In the genomic region with DNA sequence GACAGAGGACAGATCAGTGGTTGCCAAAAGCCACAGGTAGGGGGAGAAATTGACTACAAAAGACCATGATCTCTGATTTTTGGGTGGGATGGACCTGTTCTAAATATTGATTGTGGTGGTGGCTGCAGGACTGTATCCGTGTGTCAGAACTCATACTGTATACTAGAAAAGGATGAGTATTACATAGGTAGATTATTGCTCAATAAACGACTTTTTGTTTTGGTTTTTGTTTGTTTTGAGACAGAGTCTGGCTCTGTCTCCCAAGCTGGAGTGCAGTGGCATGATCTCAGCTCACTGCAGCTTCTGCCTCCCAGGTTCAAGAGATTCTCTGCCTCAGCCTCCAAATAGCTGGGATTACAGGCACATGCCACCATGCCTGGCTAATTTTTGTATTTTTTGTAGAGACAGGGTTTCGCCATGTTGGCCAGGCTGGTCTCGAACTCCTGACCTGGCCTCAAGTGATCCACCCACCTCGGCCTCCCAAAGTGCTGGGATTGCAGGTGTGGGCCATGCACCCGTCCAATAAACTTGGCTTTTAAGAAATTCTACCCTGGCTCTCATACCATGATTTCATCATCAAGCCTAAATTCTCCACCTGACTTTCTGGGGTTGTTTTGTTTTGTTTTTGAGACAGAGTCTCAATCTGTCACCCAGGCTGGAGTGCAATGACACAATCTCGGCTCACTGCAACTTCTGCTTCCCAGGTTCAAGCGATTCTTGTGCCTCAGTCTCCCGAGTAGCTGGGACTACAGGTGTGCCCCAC, we compare ENCODE assay signal across 10 cellular contexts. TPM values are rescaled to one million over a fixed set of nuclear protein-coding genes. Genes with fewer than 3 reads are reported as not detected.
DNase-seq lines count a peak whose midpoint lies in the region; ATAC-seq, FAIRE-seq and TF ChIP-seq lines count a peak whose summit lies in the region.
"Not testable (repeated sequence)": the region's sequence is repeated elsewhere in the genome, so short reads cannot be mapped to it uniquely, and the experiment has no call there.
"Had no signal": no experiment of that assay in that cellular context is flagged by ENCODE, and none has a peak within 500 bp of the region (broad histone marks: within the 10 kb centered on the region; RNA-seq: fewer than 3 reads in every experiment).

No MANE protein-coding gene starts in this region.

- intact Hi-C loops in OCI-LY7 (cut with micrococcal nuclease; ENCODE audit: unreplicated experiment), result not testable (repeated sequence)
- intact Hi-C loops in naive thymus-derived CD4-positive, alpha-beta T cell (cut with micrococcal nuclease), result loop anchor here (5.0 to 10.0 kb wide), 3 partner anchors 298 to 1441 kb away; a partner anchor contains a TSS

- not testable (repeated sequence) for H3K79me2 ChIP-seq in DND-41 (ENCODE audit: insufficient read depth, low read length); OCI-LY7 (ENCODE audit: insufficient read depth, low read depth, low read length)

- CTCF ChIA-PET in OCI-LY7 (lab: Charles Lee; ENCODE audit: unreplicated experiment), result not testable (repeated sequence)
- CTCF ChIA-PET in naive thymus-derived CD4-positive, alpha-beta T cell (lab: Charles Lee), result interaction anchor here (0.6 to 1.8 kb wide), 2 partner anchors 131 to 132 kb away, joined by 4 to 7 read pairs; no protein-coding TSS in a partner anchor

- H3K9ac ChIP-seq in DND-41 (ENCODE audit: low read depth, low read length), result not testable (repeated sequence)

- H3K4me1 Mint-ChIP-seq in IgD-negative memory B cell, result peaks cover 30 to 38% (median 30%) of the 10 kb centered on the region in 3 donors
- peaks cover 5 to 24% (median 14%) of the 10 kb centered on the region in 7 donors for H3K4me1 Mint-ChIP-seq in naive thymus-derived CD4-positive, alpha-beta T cell
- H3K4me1 Mint-ChIP-seq in stimulated activated effector memory CD8-positive, alpha-beta T cell treated with anti-CD3 and anti-CD28 coated beads, Interleukin-12 subunit alpha, Interleukin-12 subunit beta, amount 100 ng/mL, for 72 hours, result peaks cover 33% of the 10 kb centered on the region

- in situ Hi-C loops in GM13976 (cut with MboI; ENCODE audit: low sequenced_read_pairs, unreplicated experiment), result not testable (repeated sequence)

- H3K9me3 Mint-ChIP-seq in IgD-negative memory B cell; naive thymus-derived CD4-positive, alpha-beta T cell; stimulated activated effector memory CD8-positive, alpha-beta T cell treated with anti-CD3 and anti-CD28 coated beads, Interleukin-12 subunit alpha, Interleukin-12 subunit beta, amount 100 ng/mL, for 72 hours: not testable (repeated sequence)

- H3K27me3 Mint-ChIP-seq in IgD-negative memory B cell, result not testable (repeated sequence)
- H3K27me3 Mint-ChIP-seq in naive thymus-derived CD4-positive, alpha-beta T cell, result peaks cover 0 to 35% (median 0%) of the 10 kb centered on the region in 5 donors

- H4K20me1 ChIP-seq in DND-41 (ENCODE audit: insufficient read depth, low read length); OCI-LY7 (ENCODE audit: insufficient read depth, low read length): not testable (repeated sequence)

- H3K27me3 ChIP-seq in DND-41 (ENCODE audit: insufficient read depth, low read length, poor library complexity); bronchial epithelial cell (ENCODE audit: control insufficient read depth, insufficient read depth, low read length); naive thymus-derived CD4-positive, alpha-beta T cell (ENCODE audit: control insufficient read depth in 2 of 2, insufficient read depth in 2 of 2, low read length in 2 of 2): not testable (repeated sequence)
- H3K27me3 ChIP-seq in foreskin keratinocyte, result peaks cover 22% of the 10 kb centered on the region

- DNase-seq in DND-41; GM13976 (ENCODE audit: low spot score); foreskin keratinocyte; naive thymus-derived CD4-positive, alpha-beta T cell; stimulated activated effector memory CD8-positive, alpha-beta T cell treated with anti-CD3 and anti-CD28 coated beads, Interleukin-12 subunit alpha, Interleukin-12 subunit beta, amount 100 ng/mL, for 72 hours (ENCODE audit: low spot score in 2 of 2): not testable (repeated sequence)
- DNase-seq in OCI-LY7 (ENCODE audit: low spot score) (peak; percentile 12), bronchial epithelial cell (ENCODE audit: low read depth) (peak; percentile 23)

- not testable (repeated sequence) for H3K9me2 ChIP-seq in OCI-LY7 (ENCODE audit: insufficient read depth, low read length)

- H3K27ac ChIP-seq in DND-41 (ENCODE audit: low read length); OCI-LY7 (ENCODE audit: low read depth, low read length, poor library complexity, severe bottlenecking); foreskin keratinocyte; naive thymus-derived CD4-positive, alpha-beta T cell (ENCODE audit: low read depth, low read length): not testable (repeated sequence)

- peak overlapping the region in 2 of 4 donors; percentile 7 to 53 for H3K4me3 Mint-ChIP-seq in IgD-negative memory B cell
- H3K4me3 Mint-ChIP-seq in naive thymus-derived CD4-positive, alpha-beta T cell, result peak overlapping the region in 2 of 10 donors; percentile 4 to 5
- not testable (repeated sequence) for H3K4me3 Mint-ChIP-seq in stimulated activated effector memory CD8-positive, alpha-beta T cell treated with anti-CD3 and anti-CD28 coated beads, Interleukin-12 subunit alpha, Interleukin-12 subunit beta, amount 100 ng/mL, for 72 hours

- H2AFZ ChIP-seq in DND-41 (ENCODE audit: low read depth, low read length); OCI-LY7 (ENCODE audit: low read length): not testable (repeated sequence)

- FAIRE-seq in bronchial epithelial cell (lab: Jason Lieb, UNC), result not testable (repeated sequence)

- H3K36me3 ChIP-seq in DND-41 (ENCODE audit: insufficient read depth, low read length); OCI-LY7 (ENCODE audit: insufficient read depth, low read length); bronchial epithelial cell (ENCODE audit: control insufficient read depth, insufficient read depth, low read length); naive thymus-derived CD4-positive, alpha-beta T cell (ENCODE audit: control insufficient read depth in 2 of 3, insufficient read depth in 3 of 3, low read length in 3 of 3): not testable (repeated sequence)

- H3K9me3 ChIP-seq in DND-41 (ENCODE audit: insufficient read depth, low read length, severe bottlenecking); OCI-LY7 (ENCODE audit: low read length); naive thymus-derived CD4-positive, alpha-beta T cell (ENCODE audit: control insufficient read depth in 2 of 3, low read length in 3 of 3): not testable (repeated sequence)

- not testable (repeated sequence) for H3K4me1 ChIP-seq in DND-41 (ENCODE audit: insufficient read depth, low read length); foreskin keratinocyte; naive thymus-derived CD4-positive, alpha-beta T cell (ENCODE audit: control insufficient read depth in 2 of 2, insufficient read depth in 2 of 2, low read length in 2 of 2)
- peaks cover 13% of the 10 kb centered on the region for H3K4me1 ChIP-seq in OCI-LY7 (ENCODE audit: insufficient read depth, low read length, poor library complexity, severe bottlenecking)

- H3K4me3 ChIP-seq in DND-41 (ENCODE audit: low read depth in 1 of 2, low read length in 2 of 2); OCI-LY7 (ENCODE audit: low read depth, low read length, poor library complexity, severe bottlenecking); bronchial epithelial cell (ENCODE audit: low read depth, low read length); naive thymus-derived CD4-positive, alpha-beta T cell (ENCODE audit: low read length): not testable (repeated sequence)

- POLR2A ChIA-PET in OCI-LY7 (lab: Charles Lee), result not testable (repeated sequence)
- POLR2A ChIA-PET in naive thymus-derived CD4-positive, alpha-beta T cell (lab: Charles Lee), result interaction anchor here (0.9 kb wide), 1 partner anchor 25 kb away, joined by 4 read pairs; no protein-coding TSS in a partner anchor

- ATAC-seq in DND-41 (ENCODE audit: insufficient read depth, low read depth), result peak; percentile 26; the same call in 1 of the 3 replicates
- ATAC-seq in foreskin keratinocyte; naive thymus-derived CD4-positive, alpha-beta T cell: not testable (repeated sequence)
- ATAC-seq in stimulated activated effector memory CD8-positive, alpha-beta T cell treated with anti-CD3 and anti-CD28 coated beads, Interleukin-12 subunit alpha, Interleukin-12 subunit beta, amount 100 ng/mL, for 72 hours, result peak; percentile 45

- not testable (repeated sequence) for BruUV-seq in OCI-LY7 (replicated peaks; lab: Mats Ljungman, UMichigan)

- not testable (repeated sequence) for H3K36me3 Mint-ChIP-seq in IgD-negative memory B cell; naive thymus-derived CD4-positive, alpha-beta T cell
- peaks cover 12% of the 10 kb centered on the region for H3K36me3 Mint-ChIP-seq in stimulated activated effector memory CD8-positive, alpha-beta T cell treated with anti-CD3 and anti-CD28 coated beads, Interleukin-12 subunit alpha, Interleukin-12 subunit beta, amount 100 ng/mL, for 72 hours

- peak; percentile 37 for TF ChIP-seq CTCF in DND-41 (IDR thresholded peaks at IDR 0.05; ENCODE audit: borderline replicate concordance, extremely low read depth, low read length, poor library complexity, severe bottlenecking)
- TF ChIP-seq CTCF in GM13976 (IDR thresholded peaks at IDR 0.05; ENCODE audit: borderline replicate concordance, control extremely low read depth, extremely low read depth, insufficient read depth, missing control alignments), result peak; percentile 10
- 0 out of 2 replicates have a peak, but pooled peaks have one; percentile 37 for TF ChIP-seq CTCF in OCI-LY7 (conservative IDR thresholded peaks at IDR 0.05; ENCODE audit: low read length)
- not testable (repeated sequence) for TF ChIP-seq CTCF in bronchial epithelial cell (IDR thresholded peaks at IDR 0.05; ENCODE audit: insufficient read depth, low read length, severe bottlenecking)
- TF ChIP-seq CTCF in foreskin keratinocyte (conservative IDR thresholded peaks at IDR 0.05), result peak; percentile 16

- peak overlapping the region; percentile 17 to 71 (median 46) for H3K27ac Mint-ChIP-seq in IgD-negative memory B cell
- peak overlapping the region in 6 of 9 donors; percentile 0 to 55 (median 19) for H3K27ac Mint-ChIP-seq in naive thymus-derived CD4-positive, alpha-beta T cell
- H3K27ac Mint-ChIP-seq in stimulated activated effector memory CD8-positive, alpha-beta T cell treated with anti-CD3 and anti-CD28 coated beads, Interleukin-12 subunit alpha, Interleukin-12 subunit beta, amount 100 ng/mL, for 72 hours, result not testable (repeated sequence)

- not testable (repeated sequence) for H3K4me2 ChIP-seq in DND-41 (ENCODE audit: insufficient read depth, low read length); OCI-LY7 (ENCODE audit: low read length)

RNA-seq across cellular contexts. Expression of a gene that starts 5.6 kb away (rescaled TPM):
- polyA plus RNA-seq in IgD-negative memory B cell (5.4 TPM), foreskin keratinocyte (not detected in 2 replicates)
- not detected in 2 replicates for total RNA-seq in OCI-LY7 (2014; rRNA removed; shearing (Covaris generic))
- total RNA-seq in OCI-LY7 (2022) (not detected in 2 replicates), bronchial epithelial cell (not detected in 2 replicates), foreskin keratinocyte (not detected in 2 replicates)
- total RNA-seq in naive thymus-derived CD4-positive, alpha-beta T cell, result under 1 TPM in 1 of 5 experiments, not detected in 4; 0.58 TPM
- polyA plus RNA-seq in naive thymus-derived CD4-positive, alpha-beta T cell, result not detected
- total RNA-seq: A172; CD4-positive, alpha-beta T cell had no signal

RNA-seq across cellular contexts. Expression of a gene that starts 10.7 kb away (rescaled TPM):
- 0.90 TPM for polyA plus RNA-seq in IgD-negative memory B cell
- not detected in 2 replicates for total RNA-seq in OCI-LY7 (2014; rRNA removed; shearing (Covaris generic))
- not detected in 2 replicates for total RNA-seq in OCI-LY7 (2022)
- total RNA-seq in bronchial epithelial cell, result 0.26 TPM in 1 of 2 replicates, not detected in the other
- total RNA-seq in foreskin keratinocyte, result not detected in 2 replicates
- not detected in 2 replicates for polyA plus RNA-seq in foreskin keratinocyte
- not detected for total RNA-seq in naive thymus-derived CD4-positive, alpha-beta T cell
- 1 to 10 TPM in 1 of 2 donors, under 1 TPM in 1; 0.39 to 1.4 TPM for polyA plus RNA-seq in naive thymus-derived CD4-positive, alpha-beta T cell
- total RNA-seq: A172; CD4-positive, alpha-beta T cell had no signal
